In the genomic region with DNA sequence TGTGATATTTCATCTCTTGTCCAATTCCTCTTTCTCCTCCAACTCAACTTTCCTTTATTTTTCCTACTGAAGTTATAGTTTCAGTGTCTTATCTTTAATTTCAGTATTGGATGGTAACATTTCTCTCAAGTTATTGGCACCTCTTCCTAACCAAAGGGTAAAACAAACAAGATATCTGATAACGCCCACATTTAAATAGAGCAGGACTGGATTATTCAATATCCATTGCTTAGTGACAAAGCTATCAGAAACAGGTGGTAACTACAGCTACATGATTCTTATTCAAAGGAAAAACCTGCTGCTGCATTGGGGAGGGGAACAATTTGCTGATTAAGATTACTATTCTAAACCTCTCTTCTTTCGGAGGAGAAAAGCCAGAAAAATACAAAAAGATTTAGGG, we compare ENCODE assay signal across 17 cellular contexts.
DNase-seq lines count a peak whose midpoint lies in the region; ATAC-seq, FAIRE-seq and TF ChIP-seq lines count a peak whose summit lies in the region.
"Had no signal": no experiment of that assay in that cellular context is flagged by ENCODE, and none has a peak within 500 bp of the region (broad histone marks: within the 10 kb centered on the region; RNA-seq: fewer than 3 reads in every experiment).

No MANE protein-coding gene starts in this region.

- H3K27me3 Mint-ChIP-seq in T-helper 2 cell treated with Interferon-gamma antibody and Interleukin-4, amounts not matched to agents 5 μg/mL and 100 μg/mL, for 36 hours (ENCODE audit: low read depth): no peaks in the 10 kb centered on the region
- H3K27me3 Mint-ChIP-seq: CD4-positive, alpha-beta memory T cell had no signal

- CTCF ChIA-PET in HepG2 (lab: Yijun Ruan, JAX; ENCODE audit: low intra/inter-chr PET ratio, low total read pairs): no interaction called here

- no peak for TF ChIP-seq CTCF in right lobe of liver (IDR thresholded peaks at IDR 0.05)
- no peak for TF ChIP-seq CTCF in HepG2 (CRISPR knock-in tag; IDR thresholded peaks at IDR 0.05)

- ATAC-seq in right lobe of liver (peak; percentile 26 to 67 (median 60)), HepG2 (no peak), left lobe of liver (peak; percentile 54)
- ATAC-seq: GM12878 had no signal

- H3K4me1 ChIP-seq in right lobe of liver (peaks cover 0 to 5% (median 2%) of the 10 kb centered on the region in 4 donors), HepG2 (ENCODE audit: insufficient read depth, low read length) (peaks cover 24% of the 10 kb centered on the region)
- H3K4me1 ChIP-seq: BLaER1 had no signal

- no peak overlapping the region for H3K27ac ChIP-seq in right lobe of liver
- no peak overlapping the region for H3K27ac ChIP-seq in HepG2 (ENCODE audit: extremely low read length, insufficient read depth, low read length)
- H3K27ac ChIP-seq: BLaER1 had no signal

- H3K4me3 Mint-ChIP-seq in T-helper 2 cell treated with Interferon-gamma antibody and Interleukin-4, amounts not matched to agents 5 μg/mL and 100 μg/mL, for 36 hours: no peak overlapping the region
- H3K4me3 Mint-ChIP-seq: CD14-positive monocyte; CD4-positive, alpha-beta memory T cell; H9 had no signal

- H3K4me2 ChIP-seq in HepG2 (ENCODE audit: low read depth, low read length): no peak overlapping the region
- H3K4me2 ChIP-seq: BLaER1 had no signal

- no peak for TF ChIP-seq RAD21 in HepG2 (CRISPR knock-in tag; IDR thresholded peaks at IDR 0.05)

- no TSS peak for BruUV-seq in HepG2 (replicated peaks; lab: Mats Ljungman, UMichigan)

- peaks cover 8% of the 10 kb centered on the region for H3K4me1 Mint-ChIP-seq in T-helper 2 cell treated with Interferon-gamma antibody and Interleukin-4, amounts not matched to agents 5 μg/mL and 100 μg/mL, for 36 hours (ENCODE audit: low read depth)
- H3K4me1 Mint-ChIP-seq: CD14-positive monocyte had no signal

- WGBS in right lobe of liver (ENCODE audit: insufficient coverage, low coverage, low lambda C conversion rate, missing lambda C conversion rate): 48% methylated on average over 2 of the region's 2 CpGs
- WGBS in HepG2 (ENCODE audit: low lambda C conversion rate): 90% methylated on average over 2 of the region's 2 CpGs

- H3K79me2 ChIP-seq in HepG2 (ENCODE audit: insufficient read depth, low read length): peaks cover 3% of the 10 kb centered on the region

- H3K36me3 ChIP-seq in right lobe of liver (no peaks in the 10 kb centered on the region), HepG2 (replicated peaks in 1 of 2; ENCODE audit: control insufficient read depth in 1 of 2, insufficient read depth in 2 of 2, low read length in 2 of 2) (no peaks in the 10 kb centered on the region)

- H3K4me3 ChIP-seq in right lobe of liver (no peak overlapping the region), HepG2 (replicated peaks in 1 of 3; ENCODE audit: insufficient read depth in 1 of 3, low read depth in 2 of 3, low read length in 3 of 3) (no peak overlapping the region)
- H3K4me3 ChIP-seq: BLaER1, GM12878 had no signal

- no peak overlapping the region for H3K27ac Mint-ChIP-seq in T-helper 2 cell treated with Interferon-gamma antibody and Interleukin-4, amounts not matched to agents 5 μg/mL and 100 μg/mL, for 36 hours
- H3K27ac Mint-ChIP-seq: CD14-positive monocyte; CD4-positive, alpha-beta memory T cell; H9 had no signal

- no peaks in the 10 kb centered on the region for H3K27me3 ChIP-seq in right lobe of liver
- H3K27me3 ChIP-seq in HepG2 (ENCODE audit: control insufficient read depth in 1 of 2, insufficient read depth in 2 of 2, low read length in 2 of 2): no peaks in the 10 kb centered on the region
- H3K27me3 ChIP-seq: BLaER1 had no signal

- TF ChIP-seq POLR2A in right lobe of liver (IDR thresholded peaks at IDR 0.05): no peak
- TF ChIP-seq POLR2A in HepG2 (IDR thresholded peaks at IDR 0.05; ENCODE audit: insufficient read depth in 1 of 2, low read depth in 2 of 2, low read length in 2 of 2): no peak

- intact Hi-C loops in right lobe of liver (cut with DNase I): no loop called here
- intact Hi-C loops in HepG2 (cut with micrococcal nuclease; ENCODE audit: unreplicated experiment): no loop called here

- in situ Hi-C loops in HepG2 (cut with HindIII; ENCODE audit: extremely low pct_ligation_motif_present, low pct_unique_long_range_greater_than_20kb): no loop called here

- H3K36me3 Mint-ChIP-seq in T-helper 2 cell treated with Interferon-gamma antibody and Interleukin-4, amounts not matched to agents 5 μg/mL and 100 μg/mL, for 36 hours (ENCODE audit: low read depth): peaks cover 2% of the 10 kb centered on the region

- no peaks in the 10 kb centered on the region for H3K9me3 ChIP-seq in right lobe of liver
- H3K9me3 ChIP-seq in HepG2 (ENCODE audit: low read length): no peaks in the 10 kb centered on the region
- H3K9me3 ChIP-seq: BLaER1 had no signal

- TF ChIP-seq EP300 in HepG2 (IDR thresholded peaks at IDR 0.05; ENCODE audit: low read depth in 2 of 2, low read length in 2 of 2) (no peak), HepG2 (CRISPR knock-in tag; IDR thresholded peaks at IDR 0.05; ENCODE audit: borderline replicate concordance) (no peak)

- FAIRE-seq in HepG2 (lab: Jason Lieb, UNC): no peak
- FAIRE-seq: GM12878, H1 had no signal

- H4K20me1 ChIP-seq in HepG2 (ENCODE audit: insufficient read depth, low read length): no peaks in the 10 kb centered on the region

- no peak overlapping the region for H2AFZ ChIP-seq in HepG2 (ENCODE audit: low read length)

- H3K9ac ChIP-seq in HepG2 (ENCODE audit: insufficient read depth, low read depth, low read length): no peak overlapping the region
- H3K9ac ChIP-seq: BLaER1 had no signal

- no peaks in the 10 kb centered on the region for H3K9me3 Mint-ChIP-seq in T-helper 2 cell treated with Interferon-gamma antibody and Interleukin-4, amounts not matched to agents 5 μg/mL and 100 μg/mL, for 36 hours
- H3K9me3 Mint-ChIP-seq: CD4-positive, alpha-beta memory T cell; H9 had no signal

- POLR2A ChIA-PET in HepG2 (lab: Yijun Ruan, JAX): no interaction called here

- DNase-seq in right lobe of liver: no peak
- no peak for DNase-seq in HepG2 (ENCODE audit: low spot score)
- DNase-seq in NCI-H146 treated with DMSO at 0.1 percent for 48 hours (lab: John Stamatoyannopoulos, UW; ENCODE audit: unreplicated experiment): peak; percentile 85
- no peak for DNase-seq in left lobe of liver (ENCODE audit: low spot score)
- no peak for DNase-seq in GF-D8 (lab: John Stamatoyannopoulos, UW)
- no peak for DNase-seq in NCI-H1105 treated with DMSO at 0.1 percent for 48 hours (lab: John Stamatoyannopoulos, UW)
- no peak for DNase-seq in T-helper 2 cell treated with Interferon-gamma antibody and Interleukin-4, amounts not matched to agents 5 μg/mL and 100 μg/mL, for 36 hours (ENCODE audit: low spot score)
- DNase-seq: 8988T; CD4-positive, alpha-beta memory T cell; DMS153; DMS79; H9; IMR-90 had no signal

TF ChIP-seq in HepG2, 621 proteins besides CTCF, POLR2A, EP300 and RAD21:
- no peak for TF ChIP-seq EZH2 (conservative IDR thresholded peaks at IDR 0.05; ENCODE audit: low read depth, low read length)
